Comparison of ENCODE assay signal across 27 cellular contexts in the genomic region with DNA sequence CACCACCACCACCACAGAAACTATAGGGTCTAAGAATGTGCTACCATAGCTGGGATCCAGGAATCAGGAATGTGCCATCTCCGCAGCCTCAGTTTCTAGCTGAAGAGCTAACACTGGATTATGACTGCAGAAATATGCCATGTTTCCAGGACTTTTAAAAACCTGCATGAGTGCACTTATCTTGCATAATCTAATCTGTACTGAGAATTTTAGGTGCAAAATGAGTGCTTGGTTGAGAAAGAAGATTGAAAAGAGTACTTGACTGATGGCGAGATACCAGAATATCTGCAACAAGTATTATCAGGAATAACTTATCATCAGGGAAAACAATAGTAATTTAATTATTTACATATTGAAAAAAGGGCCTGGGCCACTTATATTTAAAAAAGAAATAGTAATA.
"Had no signal": no experiment of that assay in that cellular context is flagged by ENCODE, and none has a peak within 500 bp of the region (broad histone marks: within the 10 kb centered on the region; RNA-seq: fewer than 3 reads in every experiment).

No MANE protein-coding gene starts in this region.

- H3K4me1 ChIP-seq: stomach, suprapubic skin, testis, thyroid gland, tibial artery, tibial nerve, transverse colon, upper lobe of right lung, uterus, vagina had no signal

- H3K9me3 ChIP-seq: suprapubic skin, testis, thyroid gland, tibial artery, transverse colon, upper lobe of right lung, uterus, vagina had no signal

- ATAC-seq: stimulated activated effector memory CD8-positive, alpha-beta T cell treated with anti-CD3 and anti-CD28 coated beads, Interleukin-12 subunit alpha, Interleukin-12 subunit beta, amount 100 ng/mL, for 72 hours; stimulated activated memory B cell treated with anti-CD40 and anti-IgM and Interleukin-4, amounts not matched to agents 10 μg/mL and 1 μg/mL and 100 μg/mL, for 72 hours; stimulated activated naive B cell treated with anti-CD40 and anti-IgM and Interleukin-4, amounts not matched to agents 10 μg/mL and 1 μg/mL and 100 μg/mL, for 72 hours; stimulated activated naive CD8-positive, alpha-beta T cell treated with anti-CD3 and anti-CD28 coated beads, Interleukin-15, amount 100 ng/mL, for 72 hours; stimulated activated naive CD8-positive, alpha-beta T cell treated with anti-CD3 and anti-CD28 coated beads, Interleukin-15, Interleukin-2, amounts not matched to agents 100 U/mL and 50 U/mL, for 24 hours; upper lobe of right lung had no signal

- H3K36me3 ChIP-seq: stomach, suprapubic skin, thoracic aorta, thyroid gland, tibial artery, tibial nerve, transverse colon, upper lobe of right lung, uterus, vagina had no signal

- H3K9me3 Mint-ChIP-seq: stimulated activated effector memory CD8-positive, alpha-beta T cell treated with anti-CD3 and anti-CD28 coated beads, Interleukin-12 subunit alpha, Interleukin-12 subunit beta, amount 100 ng/mL, for 72 hours; stimulated activated naive CD8-positive, alpha-beta T cell treated with anti-CD3 and anti-CD28 coated beads, Interleukin-15, amount 100 ng/mL, for 72 hours; type B pancreatic cell had no signal

- H3K27ac Mint-ChIP-seq: stimulated activated effector memory CD8-positive, alpha-beta T cell treated with anti-CD3 and anti-CD28 coated beads, Interleukin-12 subunit alpha, Interleukin-12 subunit beta, amount 100 ng/mL, for 72 hours; stimulated activated memory B cell treated with anti-CD40 and anti-IgM and Interleukin-4, amounts not matched to agents 10 μg/mL and 1 μg/mL and 100 μg/mL, for 72 hours; stimulated activated naive B cell treated with anti-CD40 and anti-IgM and Interleukin-4, amounts not matched to agents 10 μg/mL and 1 μg/mL and 100 μg/mL, for 72 hours; stimulated activated naive CD8-positive, alpha-beta T cell treated with anti-CD3 and anti-CD28 coated beads, Interleukin-15, amount 100 ng/mL, for 72 hours; stimulated activated naive CD8-positive, alpha-beta T cell treated with anti-CD3 and anti-CD28 coated beads, Interleukin-15, Interleukin-2, amounts not matched to agents 100 ng/mL and 50 ng/mL, for 24 hours; type B pancreatic cell had no signal

- DNase-seq: stimulated activated CD4-positive, alpha-beta T cell treated with anti-CD3 and anti-CD28 coated beads, Interleukin-2, amount 100 ng/mL, for 48 hours; stimulated activated CD4-positive, alpha-beta T cell treated with anti-CD3 and anti-CD28 coated beads, Interleukin-4, amount 100 ng/mL, for 1 hour; stimulated activated CD4-positive, alpha-beta T cell treated with anti-CD3 and anti-CD28 coated beads, Interleukin-4, amount 100 ng/mL, for 24 hours; stimulated activated CD4-positive, alpha-beta T cell treated with anti-CD3 and anti-CD28 coated beads, Interleukin-4, amount 100 ng/mL, for 4 hours; stimulated activated CD8-positive, alpha-beta memory T cell treated with anti-CD3 and anti-CD28 coated beads, Interleukin-4, amount 100 ng/mL, for 48 hours; stimulated activated naive B cell treated with anti-CD40 and anti-IgM and Interleukin-4, amounts not matched to agents 10 μg/mL and 1 μg/mL and 100 μg/mL, for 72 hours; stimulated activated naive CD4-positive, alpha-beta T cell; stimulated activated naive CD4-positive, alpha-beta T cell treated with Interleukin-2 at 50 U/mL for 16 hours; stimulated activated naive CD8-positive, alpha-beta T cell treated with anti-CD3 and anti-CD28 coated beads, Interleukin-15, amount 100 ng/mL, for 72 hours; stimulated activated naive CD8-positive, alpha-beta T cell treated with anti-CD3 and anti-CD28 coated beads, Interleukin-15, Interleukin-2, amounts not matched to agents 100 U/mL and 50 U/mL, for 24 hours; stomach; substantia nigra; testis; thyroid gland; tibial artery; transverse colon; upper lobe of right lung; uterus had no signal

- H3K4me3 Mint-ChIP-seq: stimulated activated effector memory CD8-positive, alpha-beta T cell treated with anti-CD3 and anti-CD28 coated beads, Interleukin-12 subunit alpha, Interleukin-12 subunit beta, amount 100 ng/mL, for 72 hours; stimulated activated memory B cell treated with anti-CD40 and anti-IgM and Interleukin-4, amounts not matched to agents 10 μg/mL and 1 μg/mL and 100 μg/mL, for 72 hours; stimulated activated naive B cell treated with anti-CD40 and anti-IgM and Interleukin-4, amounts not matched to agents 10 μg/mL and 1 μg/mL and 100 μg/mL, for 72 hours; stimulated activated naive CD8-positive, alpha-beta T cell treated with anti-CD3 and anti-CD28 coated beads, Interleukin-15, amount 100 ng/mL, for 72 hours; stimulated activated naive CD8-positive, alpha-beta T cell treated with anti-CD3 and anti-CD28 coated beads, Interleukin-15, Interleukin-2, amounts not matched to agents 100 ng/mL and 50 ng/mL, for 24 hours; type B pancreatic cell had no signal

- H3K27ac ChIP-seq: stomach, suprapubic skin, testis, thoracic aorta, thyroid gland, tibial artery, tibial nerve, transverse colon, upper lobe of right lung, uterus, vagina had no signal

- H3K4me3 ChIP-seq: stomach, suprapubic skin, testis, thoracic aorta, thyroid gland, tibial artery, tibial nerve, transverse colon, upper lobe of right lung, uterus, vagina had no signal

- H3K36me3 Mint-ChIP-seq: stimulated activated effector memory CD8-positive, alpha-beta T cell treated with anti-CD3 and anti-CD28 coated beads, Interleukin-12 subunit alpha, Interleukin-12 subunit beta, amount 100 ng/mL, for 72 hours; stimulated activated naive B cell treated with anti-CD40 and anti-IgM and Interleukin-4, amounts not matched to agents 10 μg/mL and 1 μg/mL and 100 μg/mL, for 72 hours; type B pancreatic cell had no signal

- H3K27me3 ChIP-seq: stomach, suprapubic skin, testis, thyroid gland, tibial artery, tibial nerve, transverse colon, upper lobe of right lung, uterus, vagina had no signal

- H3K4me1 Mint-ChIP-seq: stimulated activated effector memory CD8-positive, alpha-beta T cell treated with anti-CD3 and anti-CD28 coated beads, Interleukin-12 subunit alpha, Interleukin-12 subunit beta, amount 100 ng/mL, for 72 hours; stimulated activated memory B cell treated with anti-CD40 and anti-IgM and Interleukin-4, amounts not matched to agents 10 μg/mL and 1 μg/mL and 100 μg/mL, for 72 hours; stimulated activated naive B cell treated with anti-CD40 and anti-IgM and Interleukin-4, amounts not matched to agents 10 μg/mL and 1 μg/mL and 100 μg/mL, for 72 hours; stimulated activated naive CD8-positive, alpha-beta T cell treated with anti-CD3 and anti-CD28 coated beads, Interleukin-15, amount 100 ng/mL, for 72 hours had no signal

- FAIRE-seq: urothelium cell line had no signal
